8 cellular contexts compared by ENCODE assay signal in genomic region chr2:27356382-27357181, GRCh38. TPM values are rescaled to one million over a fixed set of nuclear protein-coding genes. Genes with fewer than 3 reads are reported as not detected.
DNase-seq lines count a peak whose midpoint lies in the region; ATAC-seq and TF ChIP-seq lines count a peak whose summit lies in the region.

TSS of gene GTF3C2 (minus strand) at chr2:27356764. CDS start at chr2:27343554, 13,210 bp downstream.

- H3K4me1 ChIP-seq in KMS-11 (ENCODE audit: low read depth, poor library complexity, severe bottlenecking) (peaks cover 40% of the 10 kb centered on the region), Peyer's patch (peaks cover 0 to 36% (median 5%) of the 10 kb centered on the region in 4 donors), muscle layer of duodenum (ENCODE audit: control insufficient read depth in 1 of 2, insufficient read depth in 2 of 2, low read length in 2 of 2) (peaks cover 5 to 23% of the 10 kb centered on the region in 2 donors)

- TF ChIP-seq POLR2A in Peyer's patch (IDR thresholded peaks at IDR 0.05): peak; percentile 8 to 26

- H3K27ac ChIP-seq in KMS-11 (peak within 1 kb of the TSS; percentile 95), Peyer's patch (peak within 1 kb of the TSS; percentile 82 to 95 (median 92)), muscle layer of duodenum (ENCODE audit: low read length) (peak within 1 kb of the TSS; percentile 95)

- no peaks in the 10 kb centered on the region for H3K9me3 ChIP-seq in Peyer's patch
- H3K9me3 ChIP-seq in muscle layer of duodenum (ENCODE audit: control insufficient read depth in 1 of 2, low read length in 2 of 2): no peaks in the 10 kb centered on the region

- H3K4me2 ChIP-seq in KMS-11: peak within 1 kb of the TSS; percentile 83

- H3K36me3 ChIP-seq in KMS-11 (ENCODE audit: insufficient read depth) (no peaks in the 10 kb centered on the region), Peyer's patch (no peaks in the 10 kb centered on the region), muscle layer of duodenum (ENCODE audit: control insufficient read depth in 1 of 2, insufficient read depth in 2 of 2, low read length in 2 of 2) (peaks cover 0 to 5% of the 10 kb centered on the region in 2 donors)

- no peaks in the 10 kb centered on the region for H4K20me1 ChIP-seq in KMS-11 (ENCODE audit: insufficient read depth)

- H3K4me3 ChIP-seq in KMS-11 (IDR thresholded peaks at IDR 0.05; ENCODE audit: insufficient read depth, low read depth, low read length) (peak within 1 kb of the TSS; percentile 95), Peyer's patch (peak within 1 kb of the TSS; percentile 58 to 97 (median 68)), muscle layer of duodenum (ENCODE audit: low read depth in 1 of 2, low read length in 2 of 2) (peak within 1 kb of the TSS; percentile 99 to 100)

- ATAC-seq in GM21737 (IDR thresholded peaks at IDR 0.05; ENCODE audit: unreplicated experiment) (peak; percentile 82), esophagus mucosa (peak; percentile 93)

- peak within 1 kb of the TSS; percentile 98 for H3K9ac ChIP-seq in KMS-11

- H3K27me3 ChIP-seq in KMS-11 (ENCODE audit: insufficient read depth, low read depth): no peaks in the 10 kb centered on the region
- H3K27me3 ChIP-seq in Peyer's patch: no peaks in the 10 kb centered on the region
- no peaks in the 10 kb centered on the region for H3K27me3 ChIP-seq in muscle layer of duodenum (ENCODE audit: low read depth, low read length)

- TF ChIP-seq CTCF in KMS-11 (conservative IDR thresholded peaks at IDR 0.05; ENCODE audit: low read depth, low read length): no peak
- peak in 2 of 6 experiments; percentile 21 to 34 for TF ChIP-seq CTCF in Peyer's patch (IDR thresholded peaks at IDR 0.05)

- H2AFZ ChIP-seq in KMS-11 (ENCODE audit: low read depth): peak within 1 kb of the TSS; percentile 83

- H3K79me2 ChIP-seq in KMS-11 (ENCODE audit: insufficient read depth, low read depth): peaks cover 64% of the 10 kb centered on the region

- DNase-seq in DMS53 treated with DMSO at 0.1 percent for 48 hours (lab: John Stamatoyannopoulos, UW; ENCODE audit: unreplicated experiment) (peak; percentile 87), Peyer's patch (peak; percentile 95 to 98 (median 97))
- peak; percentile 95 to 96 for DNase-seq in activated T-cell treated with anti-CD3 and anti-CD28 coated beads, Interleukin-2, amount 50 U/mL, for 48 hours
- peak; percentile 90 to 93 for DNase-seq in stimulated activated CD8-positive, alpha-beta memory T cell treated with anti-CD3 and anti-CD28 coated beads, Interleukin-7, amount 100 ng/mL, for 4 hours (ENCODE audit: low read depth in 2 of 2)

RNA-seq across cellular contexts. Expression of gene GTF3C2, which starts in this region (rescaled TPM):
- 100 to 1,000 TPM in 1 of 4 donors, 10 to 100 TPM in 3; 59.0 to 111 (median 74.6) TPM for total RNA-seq in Peyer's patch
- total RNA-seq in esophagus mucosa: 50.8 TPM

Comparison
In these comparisons a context has a peak if more than half of its experiments do, and no peak if none do; other contexts are left out.
1. Peak in every context shown above with its lines: DNase-seq, ATAC-seq, H3K4me3 ChIP-seq and H3K27ac ChIP-seq.